8 cellular contexts compared by ENCODE assay signal in the genomic region with DNA sequence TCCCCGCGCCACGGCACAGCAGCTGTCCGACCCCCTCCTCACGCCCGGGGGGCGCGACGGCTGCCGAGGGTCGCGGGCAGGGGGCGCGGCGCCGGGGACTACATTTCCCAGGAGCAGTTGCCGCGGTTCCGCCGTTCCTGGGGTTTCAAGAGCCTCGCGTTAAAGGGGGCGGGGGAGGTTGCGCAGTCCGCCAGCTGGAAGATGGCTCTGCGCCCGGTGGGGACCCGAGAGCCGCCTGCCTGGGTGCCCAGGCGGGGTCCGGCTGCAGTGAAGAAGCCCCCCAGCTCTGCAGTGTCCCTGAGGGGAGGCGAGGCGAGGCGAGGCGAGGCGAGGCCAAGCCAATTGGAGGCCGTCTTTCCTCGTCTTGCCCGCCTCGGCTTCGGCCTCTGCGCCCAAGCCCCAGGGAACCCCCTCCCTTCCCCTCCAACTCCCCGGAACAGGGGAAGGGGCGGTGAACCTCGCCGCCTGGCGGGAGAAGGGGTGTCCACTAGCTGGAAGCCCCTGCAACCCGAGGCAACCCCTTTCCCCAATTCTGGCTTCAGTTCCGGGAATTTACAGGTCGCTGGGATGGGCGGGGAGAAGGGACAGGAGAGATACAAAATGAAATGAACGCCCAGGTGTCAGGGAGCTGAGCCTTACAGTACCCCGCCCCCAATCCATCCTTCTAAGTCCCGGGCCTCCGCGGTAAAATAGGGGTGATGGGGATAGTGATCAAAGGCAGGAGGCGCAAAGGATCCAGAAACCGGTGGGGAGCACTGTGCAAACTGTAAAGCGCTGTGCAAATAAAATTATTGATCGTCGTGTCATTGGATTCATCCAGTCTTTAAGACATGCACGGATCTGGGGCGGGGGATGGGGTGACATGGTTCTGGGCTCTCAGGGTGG. TPM values are rescaled to one million over a fixed set of nuclear protein-coding genes. Genes with fewer than 3 reads are reported as not detected.
DNase-seq lines count a peak whose midpoint lies in the region; ATAC-seq, FAIRE-seq and TF ChIP-seq lines count a peak whose summit lies in the region.

No MANE protein-coding gene starts in this region.

- TF ChIP-seq POLR2A in HepG2 (IDR thresholded peaks at IDR 0.05; ENCODE audit: insufficient read depth in 1 of 2, low read depth in 2 of 2, low read length in 2 of 2), result peak; percentile 40 to 53; a peak in 3 of 4 replicates

- peaks cover 0 to 13% (median 9%) of the 10 kb centered on the region in 11 experiments; a peak in 13 of 22 replicates for H3K9me3 ChIP-seq in BLaER1 treated with 17β-estradiol and CSF1 and Interleukin-3, amounts not matched to agents 10 nM and 100 nM (replicated peaks in 1 of 11)
- H3K9me3 ChIP-seq in RWPE2 (ENCODE audit: severe bottlenecking) (no peaks in the 10 kb centered on the region), HepG2 (ENCODE audit: low read length) (no peaks in the 10 kb centered on the region), stomach smooth muscle (ENCODE audit: control insufficient read depth in 2 of 2, low read length in 2 of 2) (no peaks in the 10 kb centered on the region), Karpas-422 (ENCODE audit: low read length) (no peaks in the 10 kb centered on the region)

- POLR2A ChIA-PET in HepG2 (lab: Yijun Ruan, JAX), result interaction anchor here (0.8 to 8.6 kb wide), 15 partner anchors 14 to 257 kb away, joined by 3 to 127 read pairs (median 5); a partner anchor contains a TSS

- H3K9ac ChIP-seq in BLaER1 treated with 17β-estradiol and CSF1 and Interleukin-3, amounts not matched to agents 10 nM and 100 nM, result peak overlapping the region; percentile 42 to 83 (median 66); a peak in 21 of 22 replicates
- H3K9ac ChIP-seq in HepG2 (ENCODE audit: insufficient read depth, low read depth, low read length) (peak overlapping the region; percentile 88), stomach smooth muscle (ENCODE audit: low read length in 2 of 2) (peak overlapping the region; percentile 66 to 71), Karpas-422 (ENCODE audit: low read length) (no peak overlapping the region)

- H3K27ac ChIP-seq in BLaER1 treated with 17β-estradiol and CSF1 and Interleukin-3, amounts not matched to agents 10 nM and 100 nM, result peak overlapping the region in 1 of 11 experiments; percentile 28; a peak in 3 of 22 replicates
- H3K27ac ChIP-seq in RWPE2 (ENCODE audit: poor library complexity, severe bottlenecking) (peak overlapping the region; percentile 11), HepG2 (ENCODE audit: extremely low read length, insufficient read depth, low read length) (peak overlapping the region; percentile 77), stomach smooth muscle (ENCODE audit: low read length) (no peak overlapping the region), Karpas-422 (ENCODE audit: low read length) (no peak overlapping the region)

- H2AFZ ChIP-seq in HepG2 (ENCODE audit: low read length) (no peak overlapping the region), Karpas-422 (ENCODE audit: low read length) (no peak overlapping the region)

- no peak for TF ChIP-seq CTCF in RWPE2 (IDR thresholded peaks at IDR 0.05; ENCODE audit: poor library complexity, severe bottlenecking)
- peak; percentile 40 for TF ChIP-seq CTCF in HepG2 (CRISPR knock-in tag; IDR thresholded peaks at IDR 0.05)

- H3K9me3 Mint-ChIP-seq in dendritic cell treated with granulocyte-macrophage colony-stimulating factor and Interleukin-4, amounts not matched to agents 40 ng/mL and 50 ng/mL, for 4 days, result no peaks in the 10 kb centered on the region

- H3K27me3 Mint-ChIP-seq in dendritic cell treated with granulocyte-macrophage colony-stimulating factor and Interleukin-4, amounts not matched to agents 40 ng/mL and 50 ng/mL, for 4 days, result peaks cover 73% of the 10 kb centered on the region

- in situ Hi-C loops in HepG2 (cut with HindIII; ENCODE audit: extremely low pct_ligation_motif_present, low pct_unique_long_range_greater_than_20kb), result no loop called here

- peak in 1 of 2 experiments; percentile 27; a peak in 1 of 4 replicates for TF ChIP-seq EP300 in HepG2 (IDR thresholded peaks at IDR 0.05; ENCODE audit: low read depth in 2 of 2, low read length in 2 of 2)
- TF ChIP-seq EP300 in HepG2 (CRISPR knock-in tag; IDR thresholded peaks at IDR 0.05; ENCODE audit: borderline replicate concordance), result no peak

- no TSS peak for BruUV-seq in HepG2 (replicated peaks; lab: Mats Ljungman, UMichigan)

- FAIRE-seq in HepG2 (lab: Jason Lieb, UNC), result peak; percentile 21

- H3K36me3 Mint-ChIP-seq in dendritic cell treated with granulocyte-macrophage colony-stimulating factor and Interleukin-4, amounts not matched to agents 40 ng/mL and 50 ng/mL, for 4 days (ENCODE audit: low read depth), result no peaks in the 10 kb centered on the region

- peaks cover 0 to 28% (median 17%) of the 10 kb centered on the region in 11 experiments; a peak in 9 of 22 replicates for H4K20me1 ChIP-seq in BLaER1 treated with 17β-estradiol and CSF1 and Interleukin-3, amounts not matched to agents 10 nM and 100 nM
- H4K20me1 ChIP-seq in HepG2 (ENCODE audit: insufficient read depth, low read length), result peaks cover 23% of the 10 kb centered on the region; the same call in 1 of the 2 replicates
- no peaks in the 10 kb centered on the region for H4K20me1 ChIP-seq in Karpas-422 (ENCODE audit: insufficient read depth, low read depth, low read length)

- peaks cover 18 to 38% (median 29%) of the 10 kb centered on the region in 10 experiments for H3K4me1 ChIP-seq in BLaER1 treated with 17β-estradiol and CSF1 and Interleukin-3, amounts not matched to agents 10 nM and 100 nM
- H3K4me1 ChIP-seq in RWPE2 (ENCODE audit: insufficient read depth, poor library complexity, severe bottlenecking) (peaks cover 2% of the 10 kb centered on the region), HepG2 (ENCODE audit: insufficient read depth, low read length) (peaks cover 25% of the 10 kb centered on the region), stomach smooth muscle (ENCODE audit: control insufficient read depth, insufficient read depth, low read length) (peaks cover 39% of the 10 kb centered on the region), Karpas-422 (ENCODE audit: low read length) (peaks cover 18% of the 10 kb centered on the region)

- H3K27ac Mint-ChIP-seq in dendritic cell treated with granulocyte-macrophage colony-stimulating factor and Interleukin-4, amounts not matched to agents 40 ng/mL and 50 ng/mL, for 4 days, result peak overlapping the region; percentile 77

- under 1% methylated on average over 27 of the region's 63 CpGs for WGBS in HepG2 (ENCODE audit: low lambda C conversion rate)

- ATAC-seq in RWPE2 (ENCODE audit: low read depth), result peak; percentile 32; the same call in 1 of the 3 replicates
- ATAC-seq in HepG2, result peak; percentile 58
- no peak for ATAC-seq in HG02981 (IDR thresholded peaks at IDR 0.05; ENCODE audit: unreplicated experiment)

- CTCF ChIA-PET in HepG2 (lab: Yijun Ruan, JAX; ENCODE audit: low intra/inter-chr PET ratio, low total read pairs), result no interaction called here

- no peaks in the 10 kb centered on the region for H3K36me3 ChIP-seq in BLaER1 treated with 17β-estradiol and CSF1 and Interleukin-3, amounts not matched to agents 10 nM and 100 nM
- H3K36me3 ChIP-seq in H7 (replicated peaks; ENCODE audit: control insufficient read depth, insufficient read depth, low read length), result no peaks in the 10 kb centered on the region
- no peaks in the 10 kb centered on the region; the same call in 1 of the 2 replicates for H3K36me3 ChIP-seq in RWPE2 (ENCODE audit: low read depth)
- H3K36me3 ChIP-seq in HepG2 (replicated peaks in 1 of 2; ENCODE audit: control insufficient read depth in 1 of 2, insufficient read depth in 2 of 2, low read length in 2 of 2), result no peaks in the 10 kb centered on the region
- no peaks in the 10 kb centered on the region for H3K36me3 ChIP-seq in stomach smooth muscle (ENCODE audit: control insufficient read depth in 2 of 2, insufficient read depth in 2 of 2, low read length in 2 of 2)
- no peaks in the 10 kb centered on the region for H3K36me3 ChIP-seq in Karpas-422 (ENCODE audit: insufficient read depth, low read length)

- H3K27me3 ChIP-seq in BLaER1 treated with 17β-estradiol and CSF1 and Interleukin-3, amounts not matched to agents 10 nM and 100 nM, result peaks cover 58 to 66% (median 64%) of the 10 kb centered on the region in 11 experiments
- H3K27me3 ChIP-seq in H7 (ENCODE audit: control insufficient read depth, insufficient read depth, low read length) (peaks cover 40% of the 10 kb centered on the region), RWPE2 (ENCODE audit: insufficient read depth, poor library complexity, severe bottlenecking) (no peaks in the 10 kb centered on the region), HepG2 (ENCODE audit: control insufficient read depth in 1 of 2, insufficient read depth in 2 of 2, low read length in 2 of 2) (no peaks in the 10 kb centered on the region; a peak in 1 of 5 replicates), stomach smooth muscle (ENCODE audit: control insufficient read depth in 1 of 2, insufficient read depth in 2 of 2, low read length in 2 of 2) (no peaks in the 10 kb centered on the region), Karpas-422 (ENCODE audit: low read length) (no peaks in the 10 kb centered on the region)

- peaks cover 44% of the 10 kb centered on the region for H3K4me1 Mint-ChIP-seq in dendritic cell treated with granulocyte-macrophage colony-stimulating factor and Interleukin-4, amounts not matched to agents 40 ng/mL and 50 ng/mL, for 4 days (ENCODE audit: low read depth)

- H3K4me2 ChIP-seq in BLaER1 treated with 17β-estradiol and CSF1 and Interleukin-3, amounts not matched to agents 10 nM and 100 nM, result peak overlapping the region; percentile 90 to 99 (median 98)
- peak overlapping the region; percentile 97 for H3K4me2 ChIP-seq in HepG2 (ENCODE audit: low read depth, low read length)
- no peak overlapping the region for H3K4me2 ChIP-seq in Karpas-422 (ENCODE audit: low read depth, low read length, poor library complexity, severe bottlenecking)

- H3K9me2 ChIP-seq in Karpas-422 (replicated peaks; ENCODE audit: insufficient read depth, low read length), result no peaks in the 10 kb centered on the region

- peak; percentile 6; the same call in 1 of the 2 replicates for TF ChIP-seq RAD21 in HepG2 (CRISPR knock-in tag; IDR thresholded peaks at IDR 0.05)

- intact Hi-C loops in dendritic cell treated with granulocyte-macrophage colony-stimulating factor and Interleukin-4, amounts not matched to agents 40 ng/mL and 50 ng/mL, for 4 days (cut with micrococcal nuclease), result no loop called here
- intact Hi-C loops in HepG2 (cut with micrococcal nuclease; ENCODE audit: unreplicated experiment), result loop anchor here (2.0 to 10.0 kb wide), 3 partner anchors 20 to 148 kb away; a partner anchor contains a TSS

- peak overlapping the region; percentile 77 for H3K4me3 Mint-ChIP-seq in dendritic cell treated with granulocyte-macrophage colony-stimulating factor and Interleukin-4, amounts not matched to agents 40 ng/mL and 50 ng/mL, for 4 days

- peaks cover 20% of the 10 kb centered on the region for H3K79me2 ChIP-seq in HepG2 (ENCODE audit: insufficient read depth, low read length)
- no peaks in the 10 kb centered on the region for H3K79me2 ChIP-seq in Karpas-422 (ENCODE audit: low read length)

- DNase-seq in H7, result peak; percentile 95
- DNase-seq in RWPE2 (ENCODE audit: low spot score), result peak; percentile 51
- DNase-seq in HepG2 (ENCODE audit: low spot score), result peak; percentile 54
- DNase-seq in Karpas-422, result no peak

- H3K4me3 ChIP-seq in BLaER1 treated with 17β-estradiol and CSF1 and Interleukin-3, amounts not matched to agents 10 nM and 100 nM, result peak overlapping the region; percentile 58 to 78 (median 71)
- H3K4me3 ChIP-seq in H7 (ENCODE audit: insufficient read depth, low read depth, low read length) (peak overlapping the region; percentile 67), RWPE2 (ENCODE audit: severe bottlenecking) (peak overlapping the region; percentile 41), HepG2 (replicated peaks in 1 of 3; ENCODE audit: insufficient read depth in 1 of 3, low read depth in 2 of 3, low read length in 3 of 3) (peak overlapping the region; percentile 78 to 95 (median 93)), stomach smooth muscle (ENCODE audit: low read length in 2 of 2) (peak overlapping the region; percentile 50 to 76), Karpas-422 (ENCODE audit: low read length) (no peak overlapping the region)

RNA-seq across cellular contexts. Expression of a gene that starts 5.2 kb away (rescaled TPM):
- total RNA-seq in H7 (2014; rRNA removed; shearing (Covaris generic)), result 35.1 and 45.0 TPM in 2 replicates
- 50.3 and 56.8 TPM in 2 replicates for total RNA-seq in HepG2 (2016; rRNA removed; fragmentation: Illumina TruSeq; extraction: Trizol)
- total RNA-seq in HepG2 (2016; cell fraction: cytosol; rRNA removed; fragmentation: Illumina TruSeq; extraction: Trizol; ENCODE audit: low read depth), result 23.1 and 31.8 TPM in 2 replicates
- total RNA-seq in HepG2 (2016; cell fraction: insoluble cytoplasmic fraction; rRNA removed; fragmentation: Illumina TruSeq; extraction: Trizol), result 52.6 and 58.0 TPM in 2 replicates
- total RNA-seq in HepG2 (2016; cell fraction: membrane; rRNA removed; fragmentation: Illumina TruSeq; extraction: Trizol), result 32.9 and 38.6 TPM in 2 replicates
- total RNA-seq in HepG2 (2016; cell fraction: nucleus; rRNA removed; fragmentation: Illumina TruSeq; extraction: Trizol), result 22.7 and 25.7 TPM in 2 replicates
- 24.6 and 28.0 TPM in 2 replicates for polyA plus RNA-seq in HepG2 (2011; rRNA removed)
- 15.8 and 37.3 TPM in 2 replicates for polyA plus RNA-seq in HepG2 (2011; cell fraction: cytosol; rRNA removed)
- 35.2 and 54.6 TPM in 2 replicates for polyA plus RNA-seq in HepG2 (2011; cell fraction: nucleus; rRNA removed)
- polyA plus RNA-seq in HepG2 (2012), result 10.3 and 20.4 TPM in 2 replicates
- 22.8 and 31.3 TPM in 2 replicates for polyA plus RNA-seq in HepG2 (2016; cell fraction: cytosol; fragmentation: Illumina TruSeq; extraction: Trizol; ENCODE audit: low read depth)
- polyA plus RNA-seq in HepG2 (2016; cell fraction: insoluble cytoplasmic fraction; fragmentation: Illumina TruSeq; extraction: Trizol; ENCODE audit: low read depth), result 55.4 and 57.3 TPM in 2 replicates
- 28.0 and 32.8 TPM in 2 replicates for polyA plus RNA-seq in HepG2 (2016; cell fraction: membrane; fragmentation: Illumina TruSeq; extraction: Trizol; ENCODE audit: low read depth)
- 37.4 and 40.9 TPM in 2 replicates for polyA plus RNA-seq in HepG2 (2016; cell fraction: nucleus; fragmentation: Illumina TruSeq; extraction: Trizol; ENCODE audit: insufficient read depth, low read depth)
- 8.3 and 44.9 TPM in 2 replicates for polyA minus RNA-seq in HepG2 (2011; rRNA and poly(A)+ RNA removed; ENCODE audit: low replicate concordance)
- polyA minus RNA-seq in HepG2 (2011; cell fraction: cytosol; rRNA and poly(A)+ RNA removed), result 21.9 and 27.6 TPM in 2 replicates
- 18.2 TPM in 2 replicates for polyA minus RNA-seq in HepG2 (2011; cell fraction: nucleus; rRNA and poly(A)+ RNA removed)
- 36.6 and 87.8 TPM in 2 replicates for total RNA-seq in Karpas-422 (2014; rRNA removed; shearing (Covaris generic); ENCODE audit: low replicate concordance)

RNA-seq across cellular contexts. Expression of a gene that starts 20.6 kb away (rescaled TPM):
- not detected in 2 replicates for total RNA-seq in H7 (2014; rRNA removed; shearing (Covaris generic))
- not detected in 2 replicates for total RNA-seq in HepG2 (2016; rRNA removed; fragmentation: Illumina TruSeq; extraction: Trizol)
- total RNA-seq in HepG2 (2016; cell fraction: cytosol; rRNA removed; fragmentation: Illumina TruSeq; extraction: Trizol; ENCODE audit: low read depth), result not detected in 2 replicates
- total RNA-seq in HepG2 (2016; cell fraction: insoluble cytoplasmic fraction; rRNA removed; fragmentation: Illumina TruSeq; extraction: Trizol), result 0.15 TPM in 1 of 2 replicates, not detected in the other
- not detected in 2 replicates for total RNA-seq in HepG2 (2016; cell fraction: membrane; rRNA removed; fragmentation: Illumina TruSeq; extraction: Trizol)
- not detected in 2 replicates for total RNA-seq in HepG2 (2016; cell fraction: nucleus; rRNA removed; fragmentation: Illumina TruSeq; extraction: Trizol)
- 0.05 and 0.13 TPM in 2 replicates for polyA plus RNA-seq in HepG2 (2011; rRNA removed)
- polyA plus RNA-seq in HepG2 (2011; cell fraction: cytosol; rRNA removed), result 0.06 and 0.12 TPM in 2 replicates
- polyA plus RNA-seq in HepG2 (2011; cell fraction: nucleus; rRNA removed), result 1.1 and 1.7 TPM in 2 replicates
- polyA plus RNA-seq in HepG2 (2012), result not detected in 2 replicates
- 0.11 TPM in 1 of 2 replicates, not detected in the other for polyA plus RNA-seq in HepG2 (2016; cell fraction: cytosol; fragmentation: Illumina TruSeq; extraction: Trizol; ENCODE audit: low read depth)
- not detected in 2 replicates for polyA plus RNA-seq in HepG2 (2016; cell fraction: insoluble cytoplasmic fraction; fragmentation: Illumina TruSeq; extraction: Trizol; ENCODE audit: low read depth)
- not detected in 2 replicates for polyA plus RNA-seq in HepG2 (2016; cell fraction: membrane; fragmentation: Illumina TruSeq; extraction: Trizol; ENCODE audit: low read depth)
- polyA plus RNA-seq in HepG2 (2016; cell fraction: nucleus; fragmentation: Illumina TruSeq; extraction: Trizol; ENCODE audit: insufficient read depth, low read depth), result not detected in 2 replicates
- polyA minus RNA-seq in HepG2 (2011; rRNA and poly(A)+ RNA removed; ENCODE audit: low replicate concordance), result 1.8 TPM in 1 of 2 replicates, not detected in the other
- polyA minus RNA-seq in HepG2 (2011; cell fraction: cytosol; rRNA and poly(A)+ RNA removed), result not detected in 2 replicates
- polyA minus RNA-seq in HepG2 (2011; cell fraction: nucleus; rRNA and poly(A)+ RNA removed), result 0.77 TPM in 1 of 2 replicates, not detected in the other
- not detected in 2 replicates for total RNA-seq in Karpas-422 (2014; rRNA removed; shearing (Covaris generic); ENCODE audit: low replicate concordance)

RNA-seq across cellular contexts. Expression of a gene that starts 41.6 kb away (rescaled TPM):
- 16.9 and 25.2 TPM in 2 replicates for total RNA-seq in H7 (2014; rRNA removed; shearing (Covaris generic))
- 31.9 and 33.6 TPM in 2 replicates for total RNA-seq in HepG2 (2016; rRNA removed; fragmentation: Illumina TruSeq; extraction: Trizol)
- total RNA-seq in HepG2 (2016; cell fraction: cytosol; rRNA removed; fragmentation: Illumina TruSeq; extraction: Trizol; ENCODE audit: low read depth), result 14.6 and 15.2 TPM in 2 replicates
- total RNA-seq in HepG2 (2016; cell fraction: insoluble cytoplasmic fraction; rRNA removed; fragmentation: Illumina TruSeq; extraction: Trizol), result 27.3 and 32.7 TPM in 2 replicates
- 29.4 and 34.6 TPM in 2 replicates for total RNA-seq in HepG2 (2016; cell fraction: membrane; rRNA removed; fragmentation: Illumina TruSeq; extraction: Trizol)
- 20.7 and 24.5 TPM in 2 replicates for total RNA-seq in HepG2 (2016; cell fraction: nucleus; rRNA removed; fragmentation: Illumina TruSeq; extraction: Trizol)
- polyA plus RNA-seq in HepG2 (2011; rRNA removed), result 28.5 and 33.1 TPM in 2 replicates
- polyA plus RNA-seq in HepG2 (2011; cell fraction: cytosol; rRNA removed), result 17.8 and 30.6 TPM in 2 replicates
- polyA plus RNA-seq in HepG2 (2011; cell fraction: nucleus; rRNA removed), result 64.2 and 84.7 TPM in 2 replicates
- polyA plus RNA-seq in HepG2 (2012), result 14.5 and 14.8 TPM in 2 replicates
- 12.7 and 16.5 TPM in 2 replicates for polyA plus RNA-seq in HepG2 (2016; cell fraction: cytosol; fragmentation: Illumina TruSeq; extraction: Trizol; ENCODE audit: low read depth)
- polyA plus RNA-seq in HepG2 (2016; cell fraction: insoluble cytoplasmic fraction; fragmentation: Illumina TruSeq; extraction: Trizol; ENCODE audit: low read depth), result 32.6 and 37.8 TPM in 2 replicates
- polyA plus RNA-seq in HepG2 (2016; cell fraction: membrane; fragmentation: Illumina TruSeq; extraction: Trizol; ENCODE audit: low read depth), result 25.4 and 26.8 TPM in 2 replicates
- polyA plus RNA-seq in HepG2 (2016; cell fraction: nucleus; fragmentation: Illumina TruSeq; extraction: Trizol; ENCODE audit: insufficient read depth, low read depth), result 46.2 and 51.6 TPM in 2 replicates
- 44.8 and 54.2 TPM in 2 replicates for polyA minus RNA-seq in HepG2 (2011; rRNA and poly(A)+ RNA removed; ENCODE audit: low replicate concordance)
- polyA minus RNA-seq in HepG2 (2011; cell fraction: cytosol; rRNA and poly(A)+ RNA removed), result 12.0 and 15.7 TPM in 2 replicates
- 13.5 and 14.0 TPM in 2 replicates for polyA minus RNA-seq in HepG2 (2011; cell fraction: nucleus; rRNA and poly(A)+ RNA removed)
- total RNA-seq in Karpas-422 (2014; rRNA removed; shearing (Covaris generic); ENCODE audit: low replicate concordance), result 25.6 and 30.1 TPM in 2 replicates

RNA-seq across cellular contexts. Expression of a gene that starts 46.7 kb away (rescaled TPM):
- 652 and 748 TPM in 2 replicates for total RNA-seq in H7 (2014; rRNA removed; shearing (Covaris generic))
- 514 and 695 TPM in 2 replicates for total RNA-seq in HepG2 (2016; rRNA removed; fragmentation: Illumina TruSeq; extraction: Trizol)
- total RNA-seq in HepG2 (2016; cell fraction: cytosol; rRNA removed; fragmentation: Illumina TruSeq; extraction: Trizol; ENCODE audit: low read depth), result 243 and 303 TPM in 2 replicates
- total RNA-seq in HepG2 (2016; cell fraction: insoluble cytoplasmic fraction; rRNA removed; fragmentation: Illumina TruSeq; extraction: Trizol), result 490 and 695 TPM in 2 replicates
- total RNA-seq in HepG2 (2016; cell fraction: membrane; rRNA removed; fragmentation: Illumina TruSeq; extraction: Trizol), result 762 and 870 TPM in 2 replicates
- total RNA-seq in HepG2 (2016; cell fraction: nucleus; rRNA removed; fragmentation: Illumina TruSeq; extraction: Trizol), result 260 and 289 TPM in 2 replicates
- 731 and 793 TPM in 2 replicates for polyA plus RNA-seq in HepG2 (2011; rRNA removed)
- 709 and 837 TPM in 2 replicates for polyA plus RNA-seq in HepG2 (2011; cell fraction: cytosol; rRNA removed)
- polyA plus RNA-seq in HepG2 (2011; cell fraction: nucleus; rRNA removed), result 198 TPM in 2 replicates
- polyA plus RNA-seq in HepG2 (2012), result 793 and 993 TPM in 2 replicates
- polyA plus RNA-seq in HepG2 (2016; cell fraction: cytosol; fragmentation: Illumina TruSeq; extraction: Trizol; ENCODE audit: low read depth), result 256 and 328 TPM in 2 replicates
- 558 and 645 TPM in 2 replicates for polyA plus RNA-seq in HepG2 (2016; cell fraction: insoluble cytoplasmic fraction; fragmentation: Illumina TruSeq; extraction: Trizol; ENCODE audit: low read depth)
- polyA plus RNA-seq in HepG2 (2016; cell fraction: membrane; fragmentation: Illumina TruSeq; extraction: Trizol; ENCODE audit: low read depth), result 640 and 832 TPM in 2 replicates
- 328 and 345 TPM in 2 replicates for polyA plus RNA-seq in HepG2 (2016; cell fraction: nucleus; fragmentation: Illumina TruSeq; extraction: Trizol; ENCODE audit: insufficient read depth, low read depth)
- polyA minus RNA-seq in HepG2 (2011; rRNA and poly(A)+ RNA removed; ENCODE audit: low replicate concordance), result 689 and 781 TPM in 2 replicates
- 221 and 268 TPM in 2 replicates for polyA minus RNA-seq in HepG2 (2011; cell fraction: cytosol; rRNA and poly(A)+ RNA removed)
- polyA minus RNA-seq in HepG2 (2011; cell fraction: nucleus; rRNA and poly(A)+ RNA removed), result 133 and 175 TPM in 2 replicates
- 363 and 488 TPM in 2 replicates for total RNA-seq in Karpas-422 (2014; rRNA removed; shearing (Covaris generic); ENCODE audit: low replicate concordance)

Comparison
In these comparisons a context has a peak if more than half of its experiments do, and no peak if none do; other contexts are left out.
1. H3K27ac ChIP-seq: peak in RWPE2 (single experiment) and HepG2 (single experiment); none in stomach smooth muscle (single experiment) and Karpas-422 (single experiment).